In the genomic region with DNA sequence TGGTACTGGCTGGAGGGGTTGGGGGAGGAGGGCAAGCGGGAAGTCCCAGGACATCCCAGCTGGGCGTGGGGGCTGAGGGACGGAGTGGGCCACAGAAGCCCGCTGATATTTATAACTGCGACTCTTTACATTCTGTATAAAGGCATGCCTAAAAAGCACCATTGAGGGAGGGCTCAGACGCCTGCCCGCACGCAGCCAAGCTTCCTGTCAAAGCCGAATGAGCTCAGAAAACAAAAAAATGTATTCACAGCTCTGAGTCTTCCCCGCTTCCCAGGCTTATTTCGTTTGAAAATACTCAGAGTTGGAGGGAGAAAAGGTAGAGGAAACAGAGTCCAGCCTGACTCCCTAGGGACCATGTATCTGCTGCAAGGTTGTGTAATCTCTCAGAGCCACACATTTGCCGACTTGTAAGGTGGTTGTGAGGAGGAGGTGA, we compare ENCODE assay signal across 9 cellular contexts.
A peak's percentile ranks its signal among the peaks of the same experiment; 100 is the strongest.
DNase-seq lines count a peak whose midpoint lies in the region; ATAC-seq, FAIRE-seq and TF ChIP-seq lines count a peak whose summit lies in the region.
"Had no signal": no experiment of that assay in that cellular context is flagged by ENCODE, and none has a peak within 500 bp of the region (broad histone marks: within the 10 kb centered on the region; RNA-seq: fewer than 3 reads in every experiment).

No MANE protein-coding gene starts in this region.

- peak overlapping the region in 3 of 4 donors; percentile 74 to 82 (median 80) for H3K27ac ChIP-seq in gastroesophageal sphincter
- H3K27ac ChIP-seq in stomach, result peak overlapping the region in 4 of 5 donors; percentile 50 to 80 (median 78)

- H3K4me3 ChIP-seq in NB4 (ENCODE audit: low read depth, low read length) (no peak overlapping the region), gastroesophageal sphincter (no peak overlapping the region), stomach (no peak overlapping the region)

- WGBS in gastroesophageal sphincter (ENCODE audit: low coverage in 1 of 2), 2 donors, result 33 to 47% methylated on average over 3 to 11 of the region's 12 CpGs
- WGBS in stomach, 5 donors, result 45 to 67% (median 60%) methylated on average over 12 of the region's 12 CpGs

- TF ChIP-seq POLR2A in NB4 (IDR thresholded peaks at IDR 0.05; ENCODE audit: extremely low read depth, insufficient read length) (no peak), gastroesophageal sphincter (IDR thresholded peaks at IDR 0.05) (no peak), stomach (IDR thresholded peaks at IDR 0.05) (no peak)

- H3K36me3 ChIP-seq in gastroesophageal sphincter, result no peaks in the 10 kb centered on the region
- H3K36me3 ChIP-seq in stomach, result no peaks in the 10 kb centered on the region

- DNase-seq in GM18507 (ENCODE audit: extremely low spot score, insufficient read length, low read depth) (no peak), NB4 (ENCODE audit: low read depth) (peak; percentile 76), stomach (no peak), midbrain (lab: John Stamatoyannopoulos, UW) (no peak), NCI-H1105 treated with DMSO at 0.1 percent for 48 hours (lab: John Stamatoyannopoulos, UW) (no peak)
- no peak for DNase-seq in activated naive CD4-positive, alpha-beta T cell (lab: John Stamatoyannopoulos, UW)
- DNase-seq: NCI-H774; stimulated activated CD4-positive, alpha-beta T cell treated with anti-CD3 and anti-CD28 coated beads, Interleukin-4, amount 100 ng/mL, for 4 hours had no signal

- no peaks in the 10 kb centered on the region for H3K9me3 ChIP-seq in gastroesophageal sphincter
- H3K9me3 ChIP-seq in stomach, result no peaks in the 10 kb centered on the region

- no peak for TF ChIP-seq CTCF in NB4 (IDR thresholded peaks at IDR 0.05; ENCODE audit: low read depth, low read length)
- no peak for TF ChIP-seq CTCF in gastroesophageal sphincter (IDR thresholded peaks at IDR 0.05)
- no peak for TF ChIP-seq CTCF in stomach (IDR thresholded peaks at IDR 0.05)

- no peaks in the 10 kb centered on the region for H3K27me3 ChIP-seq in gastroesophageal sphincter
- H3K27me3 ChIP-seq in stomach, result no peaks in the 10 kb centered on the region

- ATAC-seq in gastroesophageal sphincter, result no peak

- H3K4me1 ChIP-seq in gastroesophageal sphincter, result peaks cover 0 to 80% (median 45%) of the 10 kb centered on the region in 3 donors
- H3K4me1 ChIP-seq in stomach, result peaks cover 16 to 65% (median 46%) of the 10 kb centered on the region in 4 donors

- TF ChIP-seq EP300 in gastroesophageal sphincter (IDR thresholded peaks at IDR 0.05), result no peak
- TF ChIP-seq EP300 in stomach (IDR thresholded peaks at IDR 0.05), result no peak

- intact Hi-C loops in stomach (cut with DNase I; ENCODE audit: low total_unique reads), result no loop called here

- FAIRE-seq in GM18507 (lab: Jason Lieb, UNC), result peak; percentile 71
